In the genomic region with DNA sequence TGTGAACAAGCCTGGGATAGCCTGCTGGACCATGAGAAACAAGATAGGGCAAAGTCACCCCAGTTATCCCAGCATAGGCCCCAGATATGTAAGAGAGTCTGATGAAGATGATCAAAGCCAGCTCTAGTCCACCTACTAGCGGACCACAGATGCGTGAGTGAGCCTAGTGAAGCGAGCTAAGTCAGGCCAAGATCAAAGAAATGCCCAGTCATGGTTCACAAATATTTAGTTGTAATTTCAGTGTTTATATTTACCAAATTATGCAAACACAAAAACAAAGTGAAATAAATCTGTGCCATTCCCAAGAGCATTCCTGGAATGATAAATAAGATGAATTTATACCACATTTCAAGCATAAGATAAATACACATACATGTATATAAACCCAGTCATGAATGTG, we compare ENCODE assay signal across 22 cellular contexts.
"Had no signal": no experiment of that assay in that cellular context is flagged by ENCODE, and none has a peak within 500 bp of the region (broad histone marks: within the 10 kb centered on the region; RNA-seq: fewer than 3 reads in every experiment).

No MANE protein-coding gene starts in this region.

- FAIRE-seq: RCC 7860 had no signal

- H3K9me3 ChIP-seq: SK-N-SH had no signal

- DNase-seq: KBM-7, MV-4-11, NCI-H1048, NCI-H1105, NCI-H1417 treated with DMSO at 0.1 percent for 48 hours, NCI-H146, NCI-H1694 treated with DMSO at 0.1 percent for 48 hours, NCI-H2029, NCI-H2081 treated with DMSO at 0.1 percent for 48 hours, NCI-H2171, NCI-H226, NCI-H446, NCI-H510A, NCI-H524 treated with DMSO at 0.1 percent for 48 hours, NCI-H69, NCI-H774, RPMI8226, SHP77, SK-N-SH, SW 1271, T-helper 1 cell had no signal

- H3K4me2 ChIP-seq: SK-N-SH had no signal

- H3K9ac ChIP-seq: SK-N-SH had no signal
